In the genomic region with DNA sequence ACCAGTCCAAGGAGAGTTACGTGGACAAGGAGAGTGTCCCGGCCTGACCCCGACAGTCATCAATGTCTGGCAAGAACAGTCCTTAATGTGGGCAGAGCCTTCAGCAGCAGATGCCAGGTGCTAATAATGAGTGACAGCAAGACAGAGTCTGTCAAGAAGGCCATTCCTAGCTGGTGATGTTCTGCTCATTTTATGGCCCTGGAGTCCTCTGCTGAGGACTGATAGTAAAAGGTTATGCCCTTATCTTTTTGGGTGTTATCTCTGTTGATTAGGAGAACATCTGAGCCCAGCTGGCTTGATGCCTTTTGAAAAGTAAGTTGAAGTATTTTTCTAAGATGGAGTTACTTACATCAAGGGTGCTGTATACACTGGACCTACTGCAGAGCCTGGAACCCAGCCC, we compare ENCODE assay signal across 1 cellular context.
TF ChIP-seq lines count a peak whose summit lies in the region.

No MANE protein-coding gene starts in this region.

TF ChIP-seq in K562, 482 proteins besides CTCF, POLR2A, EP300 and RAD21 (continued from another document and continues in another):
- TF ChIP-seq CBX1 (IDR thresholded peaks at IDR 0.05; ENCODE audit: low read depth) (no peak), FOXJ2 (tag; IDR thresholded peaks at IDR 0.05) (0 out of 2 replicates have a peak, but pooled peaks have one; percentile 27), TAF1 (IDR thresholded peaks at IDR 0.05; ENCODE audit: control insufficient read depth, extremely low read depth, insufficient read depth, low read length, severe bottlenecking) (no peak), TSC22D4 (tag; IDR thresholded peaks at IDR 0.05) (no peak), CSDE1 (IDR thresholded peaks at IDR 0.05) (no peak), TAF7 (tag; IDR thresholded peaks at IDR 0.05) (no peak), CHD1 (IDR thresholded peaks at IDR 0.05; ENCODE audit: low read length) (no peak), XRCC3 (IDR thresholded peaks at IDR 0.05) (no peak), NR3C1 (CRISPR knock-in tag; IDR thresholded peaks at IDR 0.05) (no peak), MEF2D (tag; conservative IDR thresholded peaks at IDR 0.05; ENCODE audit: low read depth) (no peak), FOXA3 (CRISPR knock-in tag; conservative IDR thresholded peaks at IDR 0.05 in 1 of 2, IDR thresholded peaks at IDR 0.05 in 1 of 2) (no peak), PTTG1 (tag; IDR thresholded peaks at IDR 0.05; ENCODE audit: low read depth) (no peak), MCM2 (IDR thresholded peaks at IDR 0.05; ENCODE audit: low read depth) (no peak), ZNF274 (IDR thresholded peaks at IDR 0.05; ENCODE audit: borderline replicate concordance, low read depth, low read length) (no peak), MAFG (tag; conservative IDR thresholded peaks at IDR 0.05) (no peak), STAG1 (CRISPR knock-in tag; IDR thresholded peaks at IDR 0.05; ENCODE audit: borderline replicate concordance) (no peak), BCOR (IDR thresholded peaks at IDR 0.05) (no peak), ZNF347 (CRISPR knock-in tag; IDR thresholded peaks at IDR 0.05; ENCODE audit: low read depth) (no peak), CREM (IDR thresholded peaks at IDR 0.05; ENCODE audit: low read depth) (no peak), ZBTB8A (IDR thresholded peaks at IDR 0.05; ENCODE audit: partially characterized antibody) (no peak), NONO (IDR thresholded peaks at IDR 0.05; ENCODE audit: low read depth in 2 of 2, low read length in 1 of 2) (no peak), ZNF584 (CRISPR knock-in tag; IDR thresholded peaks at IDR 0.05; ENCODE audit: low read depth) (no peak), GABPB1 (CRISPR knock-in tag; IDR thresholded peaks at IDR 0.05) (no peak), ZNF644 (tag; IDR thresholded peaks at IDR 0.05; ENCODE audit: low read depth) (peak; percentile 93), ZNF41 (CRISPR knock-in tag; conservative IDR thresholded peaks at IDR 0.05) (no peak)
- TF ChIP-seq, protein P1, sequence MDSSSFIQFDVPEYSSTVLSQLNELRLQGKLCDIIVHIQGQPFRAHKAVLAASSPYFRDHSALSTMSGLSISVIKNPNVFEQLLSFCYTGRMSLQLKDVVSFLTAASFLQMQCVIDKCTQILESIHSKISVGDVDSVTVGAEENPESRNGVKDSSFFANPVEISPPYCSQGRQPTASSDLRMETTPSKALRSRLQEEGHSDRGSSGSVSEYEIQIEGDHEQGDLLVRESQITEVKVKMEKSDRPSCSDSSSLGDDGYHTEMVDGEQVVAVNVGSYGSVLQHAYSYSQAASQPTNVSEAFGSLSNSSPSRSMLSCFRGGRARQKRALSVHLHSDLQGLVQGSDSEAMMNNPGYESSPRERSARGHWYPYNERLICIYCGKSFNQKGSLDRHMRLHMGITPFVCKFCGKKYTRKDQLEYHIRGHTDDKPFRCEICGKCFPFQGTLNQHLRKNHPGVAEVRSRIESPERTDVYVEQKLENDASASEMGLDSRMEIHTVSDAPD (CRISPR knock-in tag; IDR thresholded peaks at IDR 0.05), result no peak
- TF ChIP-seq, protein P2, sequence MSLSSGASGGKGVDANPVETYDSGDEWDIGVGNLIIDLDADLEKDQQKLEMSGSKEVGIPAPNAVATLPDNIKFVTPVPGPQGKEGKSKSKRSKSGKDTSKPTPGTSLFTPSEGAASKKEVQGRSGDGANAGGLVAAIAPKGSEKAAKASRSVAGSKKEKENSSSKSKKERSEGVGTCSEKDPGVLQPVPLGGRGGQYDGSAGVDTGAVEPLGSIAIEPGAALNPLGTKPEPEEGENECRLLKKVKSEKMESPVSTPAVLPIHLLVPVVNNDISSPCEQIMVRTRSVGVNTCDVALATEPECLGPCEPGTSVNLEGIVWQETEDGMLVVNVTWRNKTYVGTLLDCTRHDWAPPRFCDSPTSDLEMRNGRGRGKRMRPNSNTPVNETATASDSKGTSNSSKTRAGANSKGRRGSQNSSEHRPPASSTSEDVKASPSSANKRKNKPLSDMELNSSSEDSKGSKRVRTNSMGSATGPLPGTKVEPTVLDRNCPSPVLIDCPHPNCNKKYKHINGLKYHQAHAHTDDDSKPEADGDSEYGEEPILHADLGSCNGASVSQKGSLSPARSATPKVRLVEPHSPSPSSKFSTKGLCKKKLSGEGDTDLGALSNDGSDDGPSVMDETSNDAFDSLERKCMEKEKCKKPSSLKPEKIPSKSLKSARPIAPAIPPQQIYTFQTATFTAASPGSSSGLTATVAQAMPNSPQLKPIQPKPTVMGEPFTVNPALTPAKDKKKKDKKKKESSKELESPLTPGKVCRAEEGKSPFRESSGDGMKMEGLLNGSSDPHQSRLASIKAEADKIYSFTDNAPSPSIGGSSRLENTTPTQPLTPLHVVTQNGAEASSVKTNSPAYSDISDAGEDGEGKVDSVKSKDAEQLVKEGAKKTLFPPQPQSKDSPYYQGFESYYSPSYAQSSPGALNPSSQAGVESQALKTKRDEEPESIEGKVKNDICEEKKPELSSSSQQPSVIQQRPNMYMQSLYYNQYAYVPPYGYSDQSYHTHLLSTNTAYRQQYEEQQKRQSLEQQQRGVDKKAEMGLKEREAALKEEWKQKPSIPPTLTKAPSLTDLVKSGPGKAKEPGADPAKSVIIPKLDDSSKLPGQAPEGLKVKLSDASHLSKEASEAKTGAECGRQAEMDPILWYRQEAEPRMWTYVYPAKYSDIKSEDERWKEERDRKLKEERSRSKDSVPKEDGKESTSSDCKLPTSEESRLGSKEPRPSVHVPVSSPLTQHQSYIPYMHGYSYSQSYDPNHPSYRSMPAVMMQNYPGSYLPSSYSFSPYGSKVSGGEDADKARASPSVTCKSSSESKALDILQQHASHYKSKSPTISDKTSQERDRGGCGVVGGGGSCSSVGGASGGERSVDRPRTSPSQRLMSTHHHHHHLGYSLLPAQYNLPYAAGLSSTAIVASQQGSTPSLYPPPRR (CRISPR knock-in tag; IDR thresholded peaks at IDR 0.05; ENCODE audit: borderline replicate concordance), result no peak
- TF ChIP-seq, protein P3, sequence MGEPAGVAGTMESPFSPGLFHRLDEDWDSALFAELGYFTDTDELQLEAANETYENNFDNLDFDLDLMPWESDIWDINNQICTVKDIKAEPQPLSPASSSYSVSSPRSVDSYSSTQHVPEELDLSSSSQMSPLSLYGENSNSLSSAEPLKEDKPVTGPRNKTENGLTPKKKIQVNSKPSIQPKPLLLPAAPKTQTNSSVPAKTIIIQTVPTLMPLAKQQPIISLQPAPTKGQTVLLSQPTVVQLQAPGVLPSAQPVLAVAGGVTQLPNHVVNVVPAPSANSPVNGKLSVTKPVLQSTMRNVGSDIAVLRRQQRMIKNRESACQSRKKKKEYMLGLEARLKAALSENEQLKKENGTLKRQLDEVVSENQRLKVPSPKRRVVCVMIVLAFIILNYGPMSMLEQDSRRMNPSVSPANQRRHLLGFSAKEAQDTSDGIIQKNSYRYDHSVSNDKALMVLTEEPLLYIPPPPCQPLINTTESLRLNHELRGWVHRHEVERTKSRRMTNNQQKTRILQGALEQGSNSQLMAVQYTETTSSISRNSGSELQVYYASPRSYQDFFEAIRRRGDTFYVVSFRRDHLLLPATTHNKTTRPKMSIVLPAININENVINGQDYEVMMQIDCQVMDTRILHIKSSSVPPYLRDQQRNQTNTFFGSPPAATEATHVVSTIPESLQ (CRISPR knock-in tag; IDR thresholded peaks at IDR 0.05), result no peak
- TF ChIP-seq, protein P4, sequence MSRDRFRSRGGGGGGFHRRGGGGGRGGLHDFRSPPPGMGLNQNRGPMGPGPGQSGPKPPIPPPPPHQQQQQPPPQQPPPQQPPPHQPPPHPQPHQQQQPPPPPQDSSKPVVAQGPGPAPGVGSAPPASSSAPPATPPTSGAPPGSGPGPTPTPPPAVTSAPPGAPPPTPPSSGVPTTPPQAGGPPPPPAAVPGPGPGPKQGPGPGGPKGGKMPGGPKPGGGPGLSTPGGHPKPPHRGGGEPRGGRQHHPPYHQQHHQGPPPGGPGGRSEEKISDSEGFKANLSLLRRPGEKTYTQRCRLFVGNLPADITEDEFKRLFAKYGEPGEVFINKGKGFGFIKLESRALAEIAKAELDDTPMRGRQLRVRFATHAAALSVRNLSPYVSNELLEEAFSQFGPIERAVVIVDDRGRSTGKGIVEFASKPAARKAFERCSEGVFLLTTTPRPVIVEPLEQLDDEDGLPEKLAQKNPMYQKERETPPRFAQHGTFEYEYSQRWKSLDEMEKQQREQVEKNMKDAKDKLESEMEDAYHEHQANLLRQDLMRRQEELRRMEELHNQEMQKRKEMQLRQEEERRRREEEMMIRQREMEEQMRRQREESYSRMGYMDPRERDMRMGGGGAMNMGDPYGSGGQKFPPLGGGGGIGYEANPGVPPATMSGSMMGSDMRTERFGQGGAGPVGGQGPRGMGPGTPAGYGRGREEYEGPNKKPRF (IDR thresholded peaks at IDR 0.05; ENCODE audit: low read depth, low read length), result no peak
- TF ChIP-seq, protein P5, sequence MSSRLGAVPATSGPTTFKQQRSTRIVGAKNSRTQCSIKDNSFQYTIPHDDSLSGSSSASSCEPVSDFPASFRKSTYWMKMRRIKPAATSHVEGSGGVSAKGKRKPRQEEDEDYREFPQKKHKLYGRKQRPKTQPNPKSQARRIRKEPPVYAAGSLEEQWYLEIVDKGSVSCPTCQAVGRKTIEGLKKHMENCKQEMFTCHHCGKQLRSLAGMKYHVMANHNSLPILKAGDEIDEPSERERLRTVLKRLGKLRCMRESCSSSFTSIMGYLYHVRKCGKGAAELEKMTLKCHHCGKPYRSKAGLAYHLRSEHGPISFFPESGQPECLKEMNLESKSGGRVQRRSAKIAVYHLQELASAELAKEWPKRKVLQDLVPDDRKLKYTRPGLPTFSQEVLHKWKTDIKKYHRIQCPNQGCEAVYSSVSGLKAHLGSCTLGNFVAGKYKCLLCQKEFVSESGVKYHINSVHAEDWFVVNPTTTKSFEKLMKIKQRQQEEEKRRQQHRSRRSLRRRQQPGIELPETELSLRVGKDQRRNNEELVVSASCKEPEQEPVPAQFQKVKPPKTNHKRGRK (tag; IDR thresholded peaks at IDR 0.05), result no peak
- TF ChIP-seq, protein P6, sequence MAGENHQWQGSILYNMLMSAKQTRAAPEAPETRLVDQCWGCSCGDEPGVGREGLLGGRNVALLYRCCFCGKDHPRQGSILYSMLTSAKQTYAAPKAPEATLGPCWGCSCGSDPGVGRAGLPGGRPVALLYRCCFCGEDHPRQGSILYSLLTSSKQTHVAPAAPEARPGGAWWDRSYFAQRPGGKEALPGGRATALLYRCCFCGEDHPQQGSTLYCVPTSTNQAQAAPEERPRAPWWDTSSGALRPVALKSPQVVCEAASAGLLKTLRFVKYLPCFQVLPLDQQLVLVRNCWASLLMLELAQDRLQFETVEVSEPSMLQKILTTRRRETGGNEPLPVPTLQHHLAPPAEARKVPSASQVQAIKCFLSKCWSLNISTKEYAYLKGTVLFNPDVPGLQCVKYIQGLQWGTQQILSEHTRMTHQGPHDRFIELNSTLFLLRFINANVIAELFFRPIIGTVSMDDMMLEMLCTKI (IDR thresholded peaks at IDR 0.05; ENCODE audit: partially characterized antibody), result no peak
- TF ChIP-seq, protein P7, sequence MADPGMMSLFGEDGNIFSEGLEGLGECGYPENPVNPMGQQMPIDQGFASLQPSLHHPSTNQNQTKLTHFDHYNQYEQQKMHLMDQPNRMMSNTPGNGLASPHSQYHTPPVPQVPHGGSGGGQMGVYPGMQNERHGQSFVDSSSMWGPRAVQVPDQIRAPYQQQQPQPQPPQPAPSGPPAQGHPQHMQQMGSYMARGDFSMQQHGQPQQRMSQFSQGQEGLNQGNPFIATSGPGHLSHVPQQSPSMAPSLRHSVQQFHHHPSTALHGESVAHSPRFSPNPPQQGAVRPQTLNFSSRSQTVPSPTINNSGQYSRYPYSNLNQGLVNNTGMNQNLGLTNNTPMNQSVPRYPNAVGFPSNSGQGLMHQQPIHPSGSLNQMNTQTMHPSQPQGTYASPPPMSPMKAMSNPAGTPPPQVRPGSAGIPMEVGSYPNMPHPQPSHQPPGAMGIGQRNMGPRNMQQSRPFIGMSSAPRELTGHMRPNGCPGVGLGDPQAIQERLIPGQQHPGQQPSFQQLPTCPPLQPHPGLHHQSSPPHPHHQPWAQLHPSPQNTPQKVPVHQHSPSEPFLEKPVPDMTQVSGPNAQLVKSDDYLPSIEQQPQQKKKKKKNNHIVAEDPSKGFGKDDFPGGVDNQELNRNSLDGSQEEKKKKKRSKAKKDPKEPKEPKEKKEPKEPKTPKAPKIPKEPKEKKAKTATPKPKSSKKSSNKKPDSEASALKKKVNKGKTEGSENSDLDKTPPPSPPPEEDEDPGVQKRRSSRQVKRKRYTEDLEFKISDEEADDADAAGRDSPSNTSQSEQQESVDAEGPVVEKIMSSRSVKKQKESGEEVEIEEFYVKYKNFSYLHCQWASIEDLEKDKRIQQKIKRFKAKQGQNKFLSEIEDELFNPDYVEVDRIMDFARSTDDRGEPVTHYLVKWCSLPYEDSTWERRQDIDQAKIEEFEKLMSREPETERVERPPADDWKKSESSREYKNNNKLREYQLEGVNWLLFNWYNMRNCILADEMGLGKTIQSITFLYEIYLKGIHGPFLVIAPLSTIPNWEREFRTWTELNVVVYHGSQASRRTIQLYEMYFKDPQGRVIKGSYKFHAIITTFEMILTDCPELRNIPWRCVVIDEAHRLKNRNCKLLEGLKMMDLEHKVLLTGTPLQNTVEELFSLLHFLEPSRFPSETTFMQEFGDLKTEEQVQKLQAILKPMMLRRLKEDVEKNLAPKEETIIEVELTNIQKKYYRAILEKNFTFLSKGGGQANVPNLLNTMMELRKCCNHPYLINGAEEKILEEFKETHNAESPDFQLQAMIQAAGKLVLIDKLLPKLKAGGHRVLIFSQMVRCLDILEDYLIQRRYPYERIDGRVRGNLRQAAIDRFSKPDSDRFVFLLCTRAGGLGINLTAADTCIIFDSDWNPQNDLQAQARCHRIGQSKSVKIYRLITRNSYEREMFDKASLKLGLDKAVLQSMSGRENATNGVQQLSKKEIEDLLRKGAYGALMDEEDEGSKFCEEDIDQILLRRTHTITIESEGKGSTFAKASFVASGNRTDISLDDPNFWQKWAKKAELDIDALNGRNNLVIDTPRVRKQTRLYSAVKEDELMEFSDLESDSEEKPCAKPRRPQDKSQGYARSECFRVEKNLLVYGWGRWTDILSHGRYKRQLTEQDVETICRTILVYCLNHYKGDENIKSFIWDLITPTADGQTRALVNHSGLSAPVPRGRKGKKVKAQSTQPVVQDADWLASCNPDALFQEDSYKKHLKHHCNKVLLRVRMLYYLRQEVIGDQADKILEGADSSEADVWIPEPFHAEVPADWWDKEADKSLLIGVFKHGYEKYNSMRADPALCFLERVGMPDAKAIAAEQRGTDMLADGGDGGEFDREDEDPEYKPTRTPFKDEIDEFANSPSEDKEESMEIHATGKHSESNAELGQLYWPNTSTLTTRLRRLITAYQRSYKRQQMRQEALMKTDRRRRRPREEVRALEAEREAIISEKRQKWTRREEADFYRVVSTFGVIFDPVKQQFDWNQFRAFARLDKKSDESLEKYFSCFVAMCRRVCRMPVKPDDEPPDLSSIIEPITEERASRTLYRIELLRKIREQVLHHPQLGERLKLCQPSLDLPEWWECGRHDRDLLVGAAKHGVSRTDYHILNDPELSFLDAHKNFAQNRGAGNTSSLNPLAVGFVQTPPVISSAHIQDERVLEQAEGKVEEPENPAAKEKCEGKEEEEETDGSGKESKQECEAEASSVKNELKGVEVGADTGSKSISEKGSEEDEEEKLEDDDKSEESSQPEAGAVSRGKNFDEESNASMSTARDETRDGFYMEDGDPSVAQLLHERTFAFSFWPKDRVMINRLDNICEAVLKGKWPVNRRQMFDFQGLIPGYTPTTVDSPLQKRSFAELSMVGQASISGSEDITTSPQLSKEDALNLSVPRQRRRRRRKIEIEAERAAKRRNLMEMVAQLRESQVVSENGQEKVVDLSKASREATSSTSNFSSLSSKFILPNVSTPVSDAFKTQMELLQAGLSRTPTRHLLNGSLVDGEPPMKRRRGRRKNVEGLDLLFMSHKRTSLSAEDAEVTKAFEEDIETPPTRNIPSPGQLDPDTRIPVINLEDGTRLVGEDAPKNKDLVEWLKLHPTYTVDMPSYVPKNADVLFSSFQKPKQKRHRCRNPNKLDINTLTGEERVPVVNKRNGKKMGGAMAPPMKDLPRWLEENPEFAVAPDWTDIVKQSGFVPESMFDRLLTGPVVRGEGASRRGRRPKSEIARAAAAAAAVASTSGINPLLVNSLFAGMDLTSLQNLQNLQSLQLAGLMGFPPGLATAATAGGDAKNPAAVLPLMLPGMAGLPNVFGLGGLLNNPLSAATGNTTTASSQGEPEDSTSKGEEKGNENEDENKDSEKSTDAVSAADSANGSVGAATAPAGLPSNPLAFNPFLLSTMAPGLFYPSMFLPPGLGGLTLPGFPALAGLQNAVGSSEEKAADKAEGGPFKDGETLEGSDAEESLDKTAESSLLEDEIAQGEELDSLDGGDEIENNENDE (IDR thresholded peaks at IDR 0.05; ENCODE audit: low read depth, low read length), result no peak
